ENCODE assay signal across 33 cellular contexts in the genomic region with DNA sequence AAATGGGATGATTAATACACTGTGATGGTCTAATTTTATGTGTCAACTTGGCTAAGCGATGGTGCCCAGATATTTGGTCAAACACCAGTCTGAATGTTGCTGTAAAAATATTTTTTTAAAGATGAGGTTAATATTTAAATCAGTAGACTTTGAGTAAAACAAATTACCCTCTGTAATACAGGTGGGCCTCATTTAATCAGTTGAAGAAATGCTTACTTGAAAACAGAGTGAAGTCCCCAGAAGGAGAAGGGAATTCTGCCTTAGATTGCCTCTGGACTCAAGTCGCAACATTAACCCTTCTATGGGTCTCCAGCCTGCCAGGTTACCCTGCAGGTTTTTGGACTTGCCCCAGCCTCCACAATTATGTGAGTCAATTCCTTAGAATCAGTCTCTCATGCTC.
"Had no signal": no experiment of that assay in that cellular context is flagged by ENCODE, and none has a peak within 500 bp of the region (broad histone marks: within the 10 kb centered on the region; RNA-seq: fewer than 3 reads in every experiment).

No MANE protein-coding gene starts in this region.

- H3K36me3 ChIP-seq: adrenal gland, ascending aorta, brain microvascular endothelial cell, breast epithelium, cardiac muscle cell had no signal

- H3K27me3 ChIP-seq: adrenal gland, ascending aorta, body of pancreas, brain microvascular endothelial cell, breast epithelium had no signal

- H3K4me1 ChIP-seq: adrenal gland, ascending aorta, body of pancreas, breast epithelium had no signal

- H3K27ac ChIP-seq: adrenal gland, ascending aorta, body of pancreas, brain microvascular endothelial cell, breast epithelium, cardiac muscle cell had no signal

- DNase-seq: activated effector memory CD4-positive, alpha-beta T cell treated with anti-CD3 and anti-CD28 coated beads, Interleukin-2, amount 50 U/mL, for 16 hours; activated effector memory CD4-positive, alpha-beta T cell treated with Interleukin-2 at 50 U/mL for 16 hours; activated gamma-delta T cell; activated gamma-delta T cell treated with Interleukin-2 at 50 U/mL for 16 hours; activated naive CD4-positive, alpha-beta T cell; activated naive CD4-positive, alpha-beta T cell treated with anti-CD3 and anti-CD28 coated beads for 36 hours; activated naive CD4-positive, alpha-beta T cell treated with anti-CD3 and anti-CD28 coated beads, Interleukin-2, amount 10 ng/mL, durations not matched to agents 7 days and 5 days; activated naive CD4-positive, alpha-beta T cell treated with anti-CD3 and anti-CD28 coated beads, Interleukin-2, amount 50 U/mL, for 16 hours; activated naive CD4-positive, alpha-beta T cell treated with Interleukin-2 at 50 U/mL for 16 hours; activated naive CD8-positive, alpha-beta T cell treated with anti-CD3 and anti-CD28 coated beads for 36 hours; activated naive CD8-positive, alpha-beta T cell treated with anti-CD3 and anti-CD28 coated beads, Interleukin-2, amount 10 ng/mL, durations not matched to agents 7 days and 5 days; activated naive CD8-positive, alpha-beta T cell treated with anti-CD3 and anti-CD28 coated beads, Interleukin-2, amount 50 U/mL, for 24 hours; activated T-cell treated with anti-CD3 and anti-CD28 coated beads, Interleukin-2, amount 50 U/mL, for 24 hours; activated T-cell treated with anti-CD3 and anti-CD28 coated beads, Interleukin-2, amount 50 U/mL, for 4 hours; activated T-cell treated with anti-CD3 and anti-CD28 coated beads, Interleukin-2, amount 50 U/mL, for 48 hours; activated T-cell treated with anti-CD3 and anti-CD28 coated beads, Interleukin-2, amount 50 U/mL, for 72 hours; adrenal gland; amniotic stem cell; amygdala; anterior cingulate cortex; aorta; body of pancreas; brain microvascular endothelial cell; caudate nucleus; central memory CD4-positive, alpha-beta T cell; cerebellar nuclear complex had no signal

- ATAC-seq: activated naive CD4-positive, alpha-beta T cell treated with anti-CD3 and anti-CD28 coated beads, Interleukin-2, amount 50 U/mL, for 72 hours; activated naive CD8-positive, alpha-beta T cell treated with anti-CD3 and anti-CD28 coated beads, Interleukin-2, amount 50 U/mL, for 24 hours; activated T-cell treated with anti-CD3 and anti-CD28 coated beads, Interleukin-2, amount 50 U/mL, for 4 hours; activated T-cell treated with anti-CD3 and anti-CD28 coated beads, Interleukin-2, amount 50 U/mL, for 72 hours; activated T-helper 17 cell treated with anti-CD3 and anti-CD28 coated beads, Interleukin-2, amount 50 U/mL, for 72 hours; body of pancreas had no signal

- H3K9me3 ChIP-seq: adrenal gland, ascending aorta, body of pancreas, breast epithelium had no signal

- H3K4me3 ChIP-seq: adrenal gland, ascending aorta, body of pancreas, breast epithelium, cardiac muscle cell had no signal

- FAIRE-seq: astrocyte, bronchial epithelial cell had no signal
